ENCODE assay signal across 29 cellular contexts in genomic region chr21:15151385-15152103, GRCh38.
"Had no signal": no experiment of that assay in that cellular context is flagged by ENCODE, and none has a peak within 500 bp of the region (broad histone marks: within the 10 kb centered on the region; RNA-seq: fewer than 3 reads in every experiment).

No MANE protein-coding gene starts in this region.

- DNase-seq: activated CD4-positive, alpha-beta T cell treated with anti-CD3 and anti-CD28 coated beads, Interleukin-2, amount 10 ng/mL, durations not matched to agents 24 days and 14 days; activated CD4-positive, alpha-beta T cell treated with anti-CD3 and anti-CD28 coated beads, Interleukin-2, amount 50 U/mL, for 4 hours; activated CD8-positive, alpha-beta T cell treated with anti-CD3 and anti-CD28 coated beads for 36 hours; activated effector memory CD4-positive, alpha-beta T cell treated with anti-CD3 and anti-CD28 coated beads, Interleukin-2, amount 50 U/mL, for 16 hours; activated naive CD4-positive, alpha-beta T cell; activated naive CD4-positive, alpha-beta T cell treated with anti-CD3 and anti-CD28 coated beads, Interleukin-2, amount 50 U/mL, for 16 hours; activated naive CD8-positive, alpha-beta T cell treated with anti-CD3 and anti-CD28 coated beads for 36 hours; activated T-cell treated with anti-CD3 and anti-CD28 coated beads, Interleukin-2, amount 50 U/mL, for 1 hour; activated T-cell treated with anti-CD3 and anti-CD28 coated beads, Interleukin-2, amount 50 U/mL, for 72 hours; amniotic stem cell; Kasumi-1; KG1; MM.1S; MV-4-11; NCI-H1092; NCI-H146; NCI-H187; NCI-H2029 treated with DMSO at 0.1 percent for 48 hours; NCI-H2107; NCI-H2171; NCI-H510A; NCI-H526; NCI-H748 treated with DMSO at 0.1 percent for 48 hours; Right ventricle myocardium superior; SW 1271; T-helper 1 cell; T1000 had no signal

- H3K36me3 ChIP-seq: ascending aorta had no signal

- H3K27me3 ChIP-seq: ascending aorta had no signal

- H3K4me3 ChIP-seq: ascending aorta had no signal

- H3K27ac ChIP-seq: ascending aorta had no signal

- H3K4me1 ChIP-seq: ascending aorta had no signal

- H3K9me3 ChIP-seq: ascending aorta had no signal

- ATAC-seq: activated CD8-positive, alpha-beta T cell treated with anti-CD3 and anti-CD28 coated beads for 36 hours; activated T-cell treated with anti-CD3 and anti-CD28 coated beads, Interleukin-2, amount 50 U/mL, for 72 hours; activated T-helper 17 cell treated with anti-CD3 and anti-CD28 coated beads, Interleukin-2, amount 50 U/mL, for 72 hours had no signal
